ENCODE assay signal across 21 cellular contexts in genomic region chr10:25036381-25036780, GRCh38. TPM values are rescaled to one million over a fixed set of nuclear protein-coding genes. Genes with fewer than 3 reads are reported as not detected.
DNase-seq lines count a peak whose midpoint lies in the region; ATAC-seq lines count a peak whose summit lies in the region.
"Had no signal": no experiment of that assay in that cellular context is flagged by ENCODE, and none has a peak within 500 bp of the region (broad histone marks: within the 10 kb centered on the region; RNA-seq: fewer than 3 reads in every experiment).

No MANE protein-coding gene starts in this region.

- no peak overlapping the region for H3K56ac ChIP-seq in mesendoderm (ENCODE audit: low read length)

- DNase-seq in retina (peak; percentile 29), Right ventricle myocardium inferior (ENCODE audit: missing footprints) (no peak), foreskin melanocyte (no peak), mesendoderm (no peak)
- DNase-seq: activated CD4-positive, alpha-beta T cell treated with anti-CD3 and anti-CD28 coated beads, Interleukin-2, amount 50 U/mL, for 1 hour; activated CD8-positive, alpha-beta memory T cell treated with anti-CD3 and anti-CD28 coated beads, Interleukin-2, amount 50 U/mL, for 4 hours; CD8-positive, alpha-beta memory T cell; cortex of kidney; DND-41; GOT3; NCI-H2029 treated with DMSO at 0.1 percent for 48 hours; NCI-H446 treated with DMSO at 0.1 percent for 48 hours; nucleus accumbens; right lobe of liver; stimulated activated CD4-positive, alpha-beta T cell treated with anti-CD3 and anti-CD28 coated beads, Interleukin-15, amount 100 ng/mL, for 24 hours; testis had no signal

- H3K18ac ChIP-seq in mesendoderm (ENCODE audit: low read length) = no peak overlapping the region

- H4K5ac ChIP-seq in mesendoderm (ENCODE audit: low read length) = no peak overlapping the region

- H3K9ac ChIP-seq in mesendoderm (ENCODE audit: low read length) = no peak overlapping the region

- no CpG with 5 or more reads among the region's 3 CpGs for WGBS in mesendoderm (ENCODE audit: extremely low coverage, insufficient coverage, low lambda C conversion rate)

- H3K4ac ChIP-seq in mesendoderm (ENCODE audit: low read depth, low read length) = no peak overlapping the region

- H3K27ac ChIP-seq in mesendoderm (ENCODE audit: low read depth, low read length) = no peak overlapping the region
- H3K27ac ChIP-seq: right lobe of liver, RWPE1, testis had no signal

- H2BK5ac ChIP-seq in mesendoderm (ENCODE audit: low read length) = no peak overlapping the region

- no peak overlapping the region for H3K4me2 ChIP-seq in mesendoderm (ENCODE audit: low read length)

- no peak overlapping the region for H3K4me3 ChIP-seq in mesendoderm (ENCODE audit: low read length)
- H3K4me3 ChIP-seq: right lobe of liver, testis had no signal

- no peaks in the 10 kb centered on the region for H3K79me1 ChIP-seq in mesendoderm (ENCODE audit: low read length)

- ATAC-seq in GM18858 (IDR thresholded peaks at IDR 0.05; ENCODE audit: unreplicated experiment) (peak; percentile 75), GM21737 (IDR thresholded peaks at IDR 0.05; ENCODE audit: unreplicated experiment) (peak; percentile 88), HG03442 (IDR thresholded peaks at IDR 0.05; ENCODE audit: unreplicated experiment) (peak; percentile 55), Right ventricle myocardium inferior (no peak)

- intact Hi-C loops in Right ventricle myocardium inferior (cut with DNase I) = no loop called here

- no peaks in the 10 kb centered on the region for H3K79me2 ChIP-seq in mesendoderm (ENCODE audit: control insufficient read depth, insufficient read depth, low read length)

- no peak overlapping the region for H2BK120ac ChIP-seq in mesendoderm (ENCODE audit: low read depth, low read length)

- H3K4me1 ChIP-seq in mesendoderm (ENCODE audit: control insufficient read depth, low read depth, low read length) = no peaks in the 10 kb centered on the region
- H3K4me1 ChIP-seq: right lobe of liver, testis had no signal

- no peak overlapping the region for H3K23ac ChIP-seq in mesendoderm (ENCODE audit: low read length)

- H3K36me3 ChIP-seq in mesendoderm (ENCODE audit: control insufficient read depth, insufficient read depth, low read length) = no peaks in the 10 kb centered on the region
- H3K36me3 ChIP-seq: right lobe of liver had no signal

- no peak overlapping the region for H2BK15ac ChIP-seq in mesendoderm (replicated peaks; ENCODE audit: low read depth)

- H2AK5ac ChIP-seq in mesendoderm (ENCODE audit: low read length) = no peak overlapping the region

- no peak overlapping the region for H4K8ac ChIP-seq in mesendoderm (ENCODE audit: low read depth, low read length)

- no peaks in the 10 kb centered on the region for H3K27me3 ChIP-seq in mesendoderm (ENCODE audit: insufficient read depth, low read length, poor library complexity)
- H3K27me3 ChIP-seq: right lobe of liver, testis had no signal

RNA-seq across cellular contexts. Expression of gene THNSL1, which starts 20.0 kb away (rescaled TPM):
- 6.5 TPM for total RNA-seq in Right ventricle myocardium inferior
- 1.5 TPM for polyA plus RNA-seq in mesendoderm (2013, experiment 1 of 2)
- 1.6 TPM for polyA plus RNA-seq in mesendoderm (2013, experiment 2 of 2)

RNA-seq across cellular contexts. Expression of gene ENKUR, which starts 20.4 kb away (rescaled TPM):
- total RNA-seq in Right ventricle myocardium inferior = not detected
- polyA plus RNA-seq in mesendoderm (2013, experiment 1 of 2) = not detected
- polyA plus RNA-seq in mesendoderm (2013, experiment 2 of 2) = not detected
- total RNA-seq: CD8-positive, alpha-beta memory T cell; HT-29 had no signal
- polyA plus RNA-seq: CD8-positive, alpha-beta memory T cell had no signal
